ENCODE assay signal across 17 cellular contexts in genomic region chr17:29113334-29113733, GRCh38.
A peak's percentile ranks its signal among the peaks of the same experiment; 100 is the strongest.
DNase-seq lines count a peak whose midpoint lies in the region; ATAC-seq, FAIRE-seq and TF ChIP-seq lines count a peak whose summit lies in the region.
"Had no signal": no experiment of that assay in that cellular context is flagged by ENCODE, and none has a peak within 500 bp of the region (broad histone marks: within the 10 kb centered on the region; RNA-seq: fewer than 3 reads in every experiment).

No MANE protein-coding gene starts in this region.

- POLR2A ChIA-PET in K562 (lab: Yijun Ruan, JAX) = interaction anchor here (0.9 to 1.4 kb wide), 3 partner anchors 11 to 388 kb away, joined by 3 to 8 read pairs (median 4); no protein-coding TSS in a partner anchor

- no peak for TF ChIP-seq EP300 in K562 (IDR thresholded peaks at IDR 0.05; ENCODE audit: low read length)

- intact Hi-C loops in K562 (cut with micrococcal nuclease) = loop anchor here (10.0 kb wide), 1 partner anchor 389 kb away; the partner anchor contains the start of genes NEK8 and TLCD1
- intact Hi-C loops in gastrocnemius medialis (cut with DNase I; ENCODE audit: low total_unique reads) = loop anchor here (5.0 kb wide), 1 partner anchor 386 kb away; the partner anchor contains the start of genes NEK8 and TLCD1

- no TSS peak for BruUV-seq in K562 (replicated peaks; lab: Mats Ljungman, UMichigan)

- H4K20me1 ChIP-seq in K562 (replicated peaks; ENCODE audit: control insufficient read depth, insufficient read depth, low read length) = peaks cover 18% of the 10 kb centered on the region; the same call in 1 of the 2 replicates

- DNase-seq in NCI-H2107 treated with DMSO at 0.1 percent for 48 hours (lab: John Stamatoyannopoulos, UW; ENCODE audit: unreplicated experiment) (peak; percentile 29), NCI-H2107 (lab: John Stamatoyannopoulos, UW) (no peak), NAMALWA (ENCODE audit: low spot score) (peak; percentile 27), K562 (ENCODE audit: extremely low read depth in 1 of 4, low spot score in 3 of 4) (peak in 1 of 4 experiments; percentile 35), gastrocnemius medialis (peak in 1 of 2 donors; percentile 65), middle frontal gyrus (ENCODE audit: extremely low spot score, low spot score) (no peak)
- DNase-seq: effector memory CD4-positive, alpha-beta T cell; NCI-H748 treated with DMSO at 0.1 percent for 48 hours; stimulated activated naive B cell treated with anti-CD40 and anti-IgM and Interleukin-4, amounts not matched to agents 10 μg/mL and 1 μg/mL and 100 μg/mL, for 72 hours; upper lobe of left lung had no signal

- no peaks in the 10 kb centered on the region for H3K9me3 ChIP-seq in K562 (replicated peaks; ENCODE audit: control insufficient read depth, insufficient read depth, low read depth, low read length)
- H3K9me3 ChIP-seq in gastrocnemius medialis = no peaks in the 10 kb centered on the region
- H3K9me3 ChIP-seq: pancreas, upper lobe of left lung had no signal

- no peaks in the 10 kb centered on the region for H3K79me2 ChIP-seq in K562 (ENCODE audit: control insufficient read depth, insufficient read depth, low read length)

- no peak for FAIRE-seq in K562 (lab: Jason Lieb, UNC)
- FAIRE-seq: GM18507, GM19239, pancreas had no signal

- TF ChIP-seq POLR2A in K562 (conservative IDR thresholded peaks at IDR 0.05) = no peak
- no peak for TF ChIP-seq POLR2A in gastrocnemius medialis (IDR thresholded peaks at IDR 0.05)

- H3K4me1 ChIP-seq in K562 (replicated peaks in 1 of 2; ENCODE audit: control insufficient read depth in 2 of 2, insufficient read depth in 2 of 2, low read length in 2 of 2) (peaks cover 10 to 27% of the 10 kb centered on the region in 2 experiments; a peak in 4 of 5 replicates), gastrocnemius medialis (peaks cover 66 to 71% of the 10 kb centered on the region in 2 donors)

- in situ Hi-C loops in K562 (cut with MboI) = no loop called here
- in situ Hi-C loops in gastrocnemius medialis (cut with MboI; ENCODE audit: low sequenced_read_pairs in 4 of 4) = loop anchor here in 1 of 4 donors (10.0 kb wide), 1 partner anchor 149 kb away; no protein-coding TSS in a partner anchor

- 0 out of 6 replicates have a peak, but pooled peaks of 2 of the 3 experiments have one; percentile 7 to 15 for TF ChIP-seq CTCF in K562 (IDR thresholded peaks at IDR 0.05 in 2 of 3, conservative IDR thresholded peaks at IDR 0.05 in 1 of 3; ENCODE audit: insufficient read depth in 2 of 3, low read depth in 1 of 3, low read length in 3 of 3)
- no peak for TF ChIP-seq CTCF in gastrocnemius medialis (IDR thresholded peaks at IDR 0.05 in 4 of 5, conservative IDR thresholded peaks at IDR 0.05 in 1 of 5)

- ATAC-seq in K562 = no peak
- ATAC-seq in gastrocnemius medialis = no peak
- ATAC-seq in HG02970 (IDR thresholded peaks at IDR 0.05; ENCODE audit: low FRiP score, unreplicated experiment) = no peak
- no peak for ATAC-seq in HG03469 (IDR thresholded peaks at IDR 0.05; ENCODE audit: unreplicated experiment)
- ATAC-seq: activated CD4-positive, CD25-positive, alpha-beta regulatory T cell treated with anti-CD3 and anti-CD28 coated beads, Interleukin-2, amount 50 U/mL, for 24 hours; pancreas; stimulated activated naive B cell treated with anti-CD40 and anti-IgM and Interleukin-4, amounts not matched to agents 10 μg/mL and 1 μg/mL and 100 μg/mL, for 72 hours had no signal

- peak overlapping the region in 1 of 2 experiments; percentile 43; a peak in 1 of 4 replicates for H3K9ac ChIP-seq in K562 (ENCODE audit: insufficient read depth in 1 of 2, low read depth in 2 of 2, low read length in 2 of 2)

- H3K27me3 ChIP-seq in K562 (ENCODE audit: control insufficient read depth in 2 of 2, insufficient read depth in 2 of 2, low read length in 2 of 2) (no peaks in the 10 kb centered on the region), gastrocnemius medialis (no peaks in the 10 kb centered on the region)
- H3K27me3 ChIP-seq: pancreas, upper lobe of left lung had no signal

- CTCF ChIA-PET in K562 (lab: Yijun Ruan, JAX; ENCODE audit: low intra/inter-chr PET ratio) = no interaction called here

- H3K36me3 ChIP-seq in K562 (ENCODE audit: control insufficient read depth, insufficient read depth, low read length) = peaks cover 83% of the 10 kb centered on the region; the same call in 2 of the 3 replicates
- peaks cover 0 to 70% of the 10 kb centered on the region in 2 donors for H3K36me3 ChIP-seq in gastrocnemius medialis

- H3K27ac ChIP-seq in K562 (ENCODE audit: extremely low read depth, low read depth, low read length) (no peak overlapping the region), gastrocnemius medialis (peak overlapping the region; percentile 78 to 98 (median 84))
- H3K27ac ChIP-seq: HL-60 had no signal

- TF ChIP-seq RAD21 in K562 (CRISPR knock-in tag; conservative IDR thresholded peaks at IDR 0.05 in 1 of 2, IDR thresholded peaks at IDR 0.05 in 1 of 2) = no peak

- no peak overlapping the region for H2AFZ ChIP-seq in K562 (ENCODE audit: low read depth, low read length)

- 75% methylated on average over 6 of the region's 6 CpGs for WGBS in K562 (ENCODE audit: insufficient coverage, low coverage, missing lambda C conversion rate)

- H3K4me3 ChIP-seq in K562 (no peak overlapping the region), gastrocnemius medialis (no peak overlapping the region)
- H3K4me3 ChIP-seq: pancreas, upper lobe of left lung had no signal

- H3K4me2 ChIP-seq in K562 (ENCODE audit: insufficient read depth, low read length) = no peak overlapping the region

- H3K9me1 ChIP-seq in K562 (ENCODE audit: control insufficient read depth, insufficient read depth, low read length) = peaks cover 6% of the 10 kb centered on the region

TF ChIP-seq in K562, 482 proteins besides CTCF, POLR2A, EP300 and RAD21:
- TF ChIP-seq ZFP30 (CRISPR knock-in tag; IDR thresholded peaks at IDR 0.05; ENCODE audit: borderline replicate concordance) = no peak
- TF ChIP-seq CBX8 (IDR thresholded peaks at IDR 0.05; ENCODE audit: borderline replicate concordance, extremely low read depth, low read depth, low read length, poor library complexity, severe bottlenecking) = no peak
- TF ChIP-seq ELF4 (CRISPR knock-in tag; IDR thresholded peaks at IDR 0.05) = no peak
- TF ChIP-seq MEF2D (tag; conservative IDR thresholded peaks at IDR 0.05; ENCODE audit: low read depth) = no peak
- TF ChIP-seq ZNF444 (CRISPR knock-in tag; IDR thresholded peaks at IDR 0.05) = no peak
- no peak for TF ChIP-seq OTX1 (CRISPR knock-in tag; IDR thresholded peaks at IDR 0.05)
- peak; percentile 40 for TF ChIP-seq CTCFL (IDR thresholded peaks at IDR 0.05; ENCODE audit: borderline replicate concordance, insufficient read depth, low read depth, low read length, poor library complexity, severe bottlenecking)
TF ChIP-seq in K562: peak in this region for 1.

Comparison
In these comparisons a context has a peak if more than half of its experiments do, and no peak if none do; other contexts are left out.
1. DNase-seq: peak in NCI-H2107 treated with DMSO at 0.1 percent for 48 hours (single experiment) and NAMALWA (single experiment); none in NCI-H2107 (single experiment) and middle frontal gyrus (single experiment).
2. CTCF ChIP-seq: peak in K562 (2 of 3); none in gastrocnemius medialis (0 of 5).